16 cellular contexts compared by ENCODE assay signal in the genomic region with DNA sequence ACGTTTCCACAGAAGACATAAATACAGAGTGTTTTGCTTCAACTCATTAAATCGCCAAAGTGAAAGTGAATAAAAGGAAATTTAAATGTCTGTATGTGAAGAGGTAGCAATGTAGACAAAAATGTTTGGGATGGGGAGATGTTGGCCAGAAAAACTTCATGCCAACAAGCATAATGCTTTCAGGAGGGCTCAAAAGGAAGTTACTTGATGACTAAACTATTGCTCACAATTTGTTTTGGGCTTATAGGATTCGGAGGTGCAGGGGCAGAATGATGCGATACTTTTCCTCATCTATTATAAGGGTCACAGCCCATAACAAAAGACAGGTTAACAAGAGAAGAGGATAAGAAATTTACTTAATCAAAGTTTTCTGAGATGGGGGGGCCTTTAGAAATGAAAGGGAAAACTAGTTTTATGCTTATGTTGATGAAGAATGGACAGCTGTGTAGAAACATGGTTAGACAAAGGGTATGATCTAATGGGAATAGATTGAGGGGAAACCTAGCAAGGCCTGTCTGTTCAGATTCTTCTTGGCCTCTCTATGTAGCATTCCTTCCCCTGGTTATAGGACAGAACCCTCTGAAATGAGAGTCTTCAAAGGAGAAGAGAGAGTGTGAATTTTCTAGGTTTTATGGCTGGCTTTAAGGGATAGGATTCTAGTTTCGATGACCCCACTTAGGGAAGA.
DNase-seq lines count a peak whose midpoint lies in the region; ATAC-seq, FAIRE-seq and TF ChIP-seq lines count a peak whose summit lies in the region.
"Had no signal": no experiment of that assay in that cellular context is flagged by ENCODE, and none has a peak within 500 bp of the region (broad histone marks: within the 10 kb centered on the region; RNA-seq: fewer than 3 reads in every experiment).

No MANE protein-coding gene starts in this region.

- DNase-seq in A172 (ENCODE audit: low spot score) (peak; percentile 49), HCT116 (ENCODE audit: low read depth, low spot score) (no peak), adipocyte (ENCODE audit: low read depth) (peak; percentile 46), right lobe of liver (no peak), head of caudate nucleus (no peak), mucosa of descending colon (no peak)
- DNase-seq: activated CD4-positive, alpha-beta T cell treated with anti-CD3 and anti-CD28 coated beads, Interleukin-2, amount 10 ng/mL, durations not matched to agents 7 days and 5 days; aorta; glutamatergic neuron; NCI-H1105; T-helper 9 cell had no signal

- peak; percentile 30 for FAIRE-seq in islet of Langerhans (lab: Jason Lieb, UNC)
- FAIRE-seq: A204.1 had no signal

- no peaks in the 10 kb centered on the region; a peak in 1 of 4 replicates for H3K36me3 ChIP-seq in HCT116 (ENCODE audit: control insufficient read depth in 1 of 2, insufficient read depth in 2 of 2, low read length in 2 of 2)
- H3K36me3 ChIP-seq in adipocyte (ENCODE audit: control insufficient read depth, insufficient read depth, low read length, severe bottlenecking): no peaks in the 10 kb centered on the region
- H3K36me3 ChIP-seq in right lobe of liver: no peaks in the 10 kb centered on the region
- H3K36me3 ChIP-seq in mucosa of descending colon (ENCODE audit: low read depth): no peaks in the 10 kb centered on the region

- H3K4me2 ChIP-seq in HCT116 (ENCODE audit: low read length): 0 out of 2 replicates have a peak overlapping the region, but pooled peaks have one; percentile 17

- no peak overlapping the region for H2AFZ ChIP-seq in HCT116 (ENCODE audit: low read depth, low read length, poor library complexity, severe bottlenecking)

- H4K20me1 ChIP-seq in HCT116 (ENCODE audit: insufficient read depth): no peaks in the 10 kb centered on the region

- no peaks in the 10 kb centered on the region for H3K9me3 ChIP-seq in HCT116 (ENCODE audit: control insufficient read depth in 1 of 2, insufficient read depth in 1 of 2, low read depth in 1 of 2, low read length in 2 of 2)
- no peaks in the 10 kb centered on the region for H3K9me3 ChIP-seq in adipocyte (ENCODE audit: control insufficient read depth, low read length)
- no peaks in the 10 kb centered on the region for H3K9me3 ChIP-seq in right lobe of liver
- H3K9me3 ChIP-seq in mucosa of descending colon: no peaks in the 10 kb centered on the region

- H3K4me3 ChIP-seq in HCT116 (replicated peaks in 1 of 2; ENCODE audit: low read depth in 1 of 2, low read length in 2 of 2) (no peak overlapping the region), adipocyte (ENCODE audit: low read length) (no peak overlapping the region), right lobe of liver (no peak overlapping the region), mucosa of descending colon (no peak overlapping the region)
- H3K4me3 ChIP-seq: skin epidermis had no signal

- intact Hi-C loops in HCT116 (cut with micrococcal nuclease): no loop called here
- intact Hi-C loops in right lobe of liver (cut with DNase I): no loop called here
- intact Hi-C loops in head of caudate nucleus (cut with DNase I): no loop called here
- intact Hi-C loops in mucosa of descending colon (cut with DNase I, micrococcal nuclease): no loop called here

- H3K79me2 ChIP-seq in HCT116 (ENCODE audit: insufficient read depth, low read length): no peaks in the 10 kb centered on the region

- 81% methylated on average over 5 of the region's 5 CpGs for WGBS in right lobe of liver (ENCODE audit: insufficient coverage, low coverage, low lambda C conversion rate, missing lambda C conversion rate)

- TF ChIP-seq POLR2A in HCT116 (IDR thresholded peaks at IDR 0.05; ENCODE audit: borderline replicate concordance, extremely low read depth, insufficient read depth, insufficient read length) (no peak), right lobe of liver (IDR thresholded peaks at IDR 0.05) (no peak)

- RAD21 ChIA-PET in HCT116 (lab: Charles Lee; ENCODE audit: low non-redundant PET in 1 of 2, low total read pairs in 2 of 2, uncharacterized antibody in 2 of 2, unreplicated experiment in 2 of 2): no interaction called here

- H3K9ac ChIP-seq in HCT116 (ENCODE audit: low read length) (no peak overlapping the region), adipocyte (ENCODE audit: low read length) (no peak overlapping the region)

- H3K9me2 ChIP-seq in HCT116 (ENCODE audit: insufficient read depth): no peaks in the 10 kb centered on the region

- H3K27me3 ChIP-seq in HCT116 (ENCODE audit: insufficient read depth, low read length) (peaks cover 8% of the 10 kb centered on the region; the same call in 1 of the 2 replicates), adipocyte (replicated peaks; ENCODE audit: control insufficient read depth, insufficient read depth, low read length) (no peaks in the 10 kb centered on the region), right lobe of liver (no peaks in the 10 kb centered on the region)

- H3K27ac ChIP-seq in HCT116 (ENCODE audit: low read depth, low read length): no peak overlapping the region
- H3K27ac ChIP-seq in right lobe of liver: no peak overlapping the region
- H3K27ac ChIP-seq: skin epidermis had no signal

- 0 out of 4 replicates have a peak, but pooled peaks cover 0 to 5% of the 10 kb centered on the region in 2 experiments for H3K4me1 ChIP-seq in HCT116 (ENCODE audit: control insufficient read depth in 1 of 2, insufficient read depth in 2 of 2, low read length in 2 of 2)
- peaks cover 7% of the 10 kb centered on the region for H3K4me1 ChIP-seq in adipocyte (ENCODE audit: control insufficient read depth, insufficient read depth, low read length)
- H3K4me1 ChIP-seq in right lobe of liver: peaks cover 0 to 12% (median 0%) of the 10 kb centered on the region in 4 donors
- no peaks in the 10 kb centered on the region for H3K4me1 ChIP-seq in mucosa of descending colon (ENCODE audit: low read depth)

- ATAC-seq in HCT116: no peak
- ATAC-seq in GM19023 (IDR thresholded peaks at IDR 0.05; ENCODE audit: unreplicated experiment): no peak
- ATAC-seq in right lobe of liver: no peak
- no peak for ATAC-seq in mucosa of descending colon
- ATAC-seq: left lobe of liver had no signal

- no peak for TF ChIP-seq RAD21 in HCT116 (IDR thresholded peaks at IDR 0.05; ENCODE audit: low read depth)

- POLR2A ChIA-PET in HCT116 (lab: Charles Lee): no interaction called here

- no peak for TF ChIP-seq CTCF in HCT116 (IDR thresholded peaks at IDR 0.05 in 2 of 3, conservative IDR thresholded peaks at IDR 0.05 in 1 of 3; ENCODE audit: borderline replicate concordance in 1 of 3, insufficient read depth in 1 of 3, low read depth in 2 of 3, low read length in 2 of 3)
- TF ChIP-seq CTCF in right lobe of liver (IDR thresholded peaks at IDR 0.05): no peak
- TF ChIP-seq CTCF in mucosa of descending colon (IDR thresholded peaks at IDR 0.05): no peak

- CTCF ChIA-PET in HCT116 (lab: Charles Lee): no interaction called here

- BruUV-seq in HCT116 (replicated peaks; lab: Mats Ljungman, UMichigan): no TSS peak

TF ChIP-seq in HCT116, 20 proteins besides CTCF, POLR2A, EP300 and RAD21:
- TF ChIP-seq FOSL1 (IDR thresholded peaks at IDR 0.05; ENCODE audit: low read depth): peak; percentile 38; the same call in 1 of the 2 replicates
- TF ChIP-seq YY1 (IDR thresholded peaks at IDR 0.05; ENCODE audit: extremely low read depth, insufficient replicate concordance, low read depth, low read length): no peak
- no peak for TF ChIP-seq EZH2phosphoT487 (IDR thresholded peaks at IDR 0.05; ENCODE audit: borderline replicate concordance)

Comparison
In these comparisons a context has a peak if more than half of its experiments do, and no peak if none do; other contexts are left out.
1. DNase-seq: peak in A172 (single experiment) and adipocyte (single experiment); none in HCT116 (single experiment), right lobe of liver (0 of 3), head of caudate nucleus (0 of 42) and mucosa of descending colon (0 of 3).